In genomic region chr1:7562729-7563605, GRCh38 we compare ENCODE assay signal across 16 cellular contexts.
A peak's percentile ranks its signal among the peaks of the same experiment; 100 is the strongest.
DNase-seq lines count a peak whose midpoint lies in the region; ATAC-seq and TF ChIP-seq lines count a peak whose summit lies in the region.
"Had no signal": no experiment of that assay in that cellular context is flagged by ENCODE, and none has a peak within 500 bp of the region (broad histone marks: within the 10 kb centered on the region; RNA-seq: fewer than 3 reads in every experiment).

No MANE protein-coding gene starts in this region.

- H4K91ac ChIP-seq in neuronal stem cell (ENCODE audit: low read depth, low read length, poor library complexity), result no peak overlapping the region

- peaks cover 1% of the 10 kb centered on the region for H3K27me3 Mint-ChIP-seq in glutamatergic neuron (ENCODE audit: unreplicated experiment)
- H3K27me3 Mint-ChIP-seq: B cell; CD4-positive, alpha-beta T cell had no signal

- H3K14ac ChIP-seq in neuronal stem cell (ENCODE audit: low read length), result no peak overlapping the region

- no peak overlapping the region for H3K27ac Mint-ChIP-seq in glutamatergic neuron (ENCODE audit: unreplicated experiment)
- H3K27ac Mint-ChIP-seq: B cell; CD4-positive, alpha-beta T cell had no signal

- H3K9me3 Mint-ChIP-seq in glutamatergic neuron (ENCODE audit: unreplicated experiment), result peaks cover 3% of the 10 kb centered on the region
- H3K9me3 Mint-ChIP-seq: CD4-positive, alpha-beta T cell had no signal

- no peak overlapping the region for H3K4ac ChIP-seq in neuronal stem cell (ENCODE audit: low read length)

- H3K18ac ChIP-seq in neuronal stem cell (ENCODE audit: low read length), result no peak overlapping the region

- TF ChIP-seq CTCF in left ventricle myocardium inferior (IDR thresholded peaks at IDR 0.05; ENCODE audit: borderline replicate concordance), result no peak
- no peak for TF ChIP-seq CTCF in glutamatergic neuron (IDR thresholded peaks at IDR 0.05; ENCODE audit: partially characterized antibody, unreplicated experiment)
- TF ChIP-seq CTCF in upper lobe of right lung (IDR thresholded peaks at IDR 0.05), result no peak

- peak overlapping the region; percentile 23 for H4K8ac ChIP-seq in neuronal stem cell (ENCODE audit: low read depth, low read length)

- H3K36me3 ChIP-seq in left ventricle myocardium inferior, result no peaks in the 10 kb centered on the region
- no peaks in the 10 kb centered on the region for H3K36me3 ChIP-seq in neuronal stem cell (replicated peaks in 1 of 2; ENCODE audit: control insufficient read depth in 2 of 2, insufficient read depth in 2 of 2, low read length in 2 of 2)
- no peaks in the 10 kb centered on the region for H3K36me3 ChIP-seq in upper lobe of right lung
- H3K36me3 ChIP-seq: HAP-1 had no signal

- H2BK5ac ChIP-seq in neuronal stem cell (ENCODE audit: low read length), result no peak overlapping the region

- peaks cover 2% of the 10 kb centered on the region for H3K4me1 Mint-ChIP-seq in glutamatergic neuron (ENCODE audit: low read depth, unreplicated experiment)
- H3K4me1 Mint-ChIP-seq: B cell had no signal

- H3K4me3 Mint-ChIP-seq in glutamatergic neuron (ENCODE audit: unreplicated experiment), result no peak overlapping the region
- H3K4me3 Mint-ChIP-seq: B cell; CD4-positive, alpha-beta T cell had no signal

- H2BK120ac ChIP-seq in neuronal stem cell (ENCODE audit: low read depth, low read length), result no peak overlapping the region

- peak overlapping the region; percentile 63 for H2AK5ac ChIP-seq in neuronal stem cell (ENCODE audit: low read depth, low read length)

- no peak overlapping the region for H3K4me3 ChIP-seq in left ventricle myocardium inferior
- H3K4me3 ChIP-seq in neuronal stem cell (ENCODE audit: low read length in 2 of 2), result no peak overlapping the region
- no peak overlapping the region for H3K4me3 ChIP-seq in upper lobe of right lung
- H3K4me3 ChIP-seq: HAP-1 had no signal

- no peak overlapping the region for H2BK15ac ChIP-seq in neuronal stem cell (ENCODE audit: low read length)

- H3K4me2 ChIP-seq in neuronal stem cell (ENCODE audit: insufficient read depth, low read length, poor library complexity, severe bottlenecking), result no peak overlapping the region

- H3K36me3 Mint-ChIP-seq in glutamatergic neuron (ENCODE audit: unreplicated experiment), result no peaks in the 10 kb centered on the region

- no peak overlapping the region for H3K27ac ChIP-seq in left ventricle myocardium inferior (replicated peaks)
- H3K27ac ChIP-seq in neuronal stem cell (replicated peaks; ENCODE audit: low read length), result no peak overlapping the region
- H3K27ac ChIP-seq in upper lobe of right lung, result no peak overlapping the region
- H3K27ac ChIP-seq: HL-60 had no signal

- ATAC-seq in left cardiac atrium, result no peak
- ATAC-seq in upper lobe of right lung, result no peak
- no peak for ATAC-seq in HG03280 (IDR thresholded peaks at IDR 0.05; ENCODE audit: unreplicated experiment)

- no peaks in the 10 kb centered on the region for H3K79me1 ChIP-seq in neuronal stem cell (ENCODE audit: low read depth, low read length)

- DNase-seq in left cardiac atrium (peak; percentile 21), left ventricle myocardium inferior (no peak), glutamatergic neuron (peak; percentile 8), neuronal stem cell (ENCODE audit: low spot score) (no peak), upper lobe of right lung (peak; percentile 33), EL (no peak)
- DNase-seq: C1 segment of cervical spinal cord; Calu3; CD4-positive, alpha-beta T cell; DMS79 treated with DMSO at 0.1 percent for 48 hours; GDM1; GOT3 had no signal

- no CpG with 5 or more reads among the region's 21 CpGs for WGBS in neuronal stem cell (ENCODE audit: extremely low coverage in 2 of 2, insufficient read length in 2 of 2, insufficient replicate concordance in 1 of 2), 2 donors

- H2BK12ac ChIP-seq in neuronal stem cell (ENCODE audit: low read length), result no peak overlapping the region

- H2AFZ ChIP-seq in neuronal stem cell (ENCODE audit: low read length), result no peak overlapping the region

- H3K4me1 ChIP-seq in left ventricle myocardium inferior, result peaks cover 4% of the 10 kb centered on the region
- H3K4me1 ChIP-seq in neuronal stem cell (ENCODE audit: control insufficient read depth in 2 of 2, insufficient read depth in 1 of 2, low read depth in 1 of 2, low read length in 2 of 2), result peaks cover 0 to 8% of the 10 kb centered on the region in 2 donors
- H3K4me1 ChIP-seq in upper lobe of right lung, result no peaks in the 10 kb centered on the region
- H3K4me1 ChIP-seq: HAP-1 had no signal

- no peaks in the 10 kb centered on the region for H3K9me3 ChIP-seq in left ventricle myocardium inferior (replicated peaks)
- H3K9me3 ChIP-seq in neuronal stem cell (replicated peaks in 1 of 2; ENCODE audit: control insufficient read depth in 2 of 2, insufficient read depth in 1 of 2, low read depth in 1 of 2, low read length in 2 of 2), result no peaks in the 10 kb centered on the region
- no peaks in the 10 kb centered on the region for H3K9me3 ChIP-seq in upper lobe of right lung
- H3K9me3 ChIP-seq: HAP-1 had no signal

- intact Hi-C loops in left cardiac atrium (cut with DNase I) (no loop called here), left ventricle myocardium inferior (cut with micrococcal nuclease) (no loop called here), upper lobe of right lung (cut with DNase I) (no loop called here)

- no peak overlapping the region for H3K23ac ChIP-seq in neuronal stem cell (ENCODE audit: low read depth, low read length, poor library complexity)

- H3K27me3 ChIP-seq in left ventricle myocardium inferior (ENCODE audit: low read depth) (no peaks in the 10 kb centered on the region), neuronal stem cell (ENCODE audit: control insufficient read depth in 3 of 3, insufficient read depth in 3 of 3, low read depth in 1 of 3, low read length in 3 of 3) (peaks cover 0 to 26% (median 0%) of the 10 kb centered on the region in 3 experiments), upper lobe of right lung (no peaks in the 10 kb centered on the region)

- no peak overlapping the region for H3K9ac ChIP-seq in neuronal stem cell (ENCODE audit: low read depth, low read length, poor library complexity)

Comparison
In these comparisons a context has a peak if more than half of its experiments do, and no peak if none do; other contexts are left out.
1. DNase-seq: peak in left cardiac atrium (single experiment), glutamatergic neuron (single experiment) and upper lobe of right lung (single experiment); none in left ventricle myocardium inferior (single experiment), neuronal stem cell (single experiment) and EL (single experiment).